1 cellular context compared by ENCODE assay signal in the genomic region with DNA sequence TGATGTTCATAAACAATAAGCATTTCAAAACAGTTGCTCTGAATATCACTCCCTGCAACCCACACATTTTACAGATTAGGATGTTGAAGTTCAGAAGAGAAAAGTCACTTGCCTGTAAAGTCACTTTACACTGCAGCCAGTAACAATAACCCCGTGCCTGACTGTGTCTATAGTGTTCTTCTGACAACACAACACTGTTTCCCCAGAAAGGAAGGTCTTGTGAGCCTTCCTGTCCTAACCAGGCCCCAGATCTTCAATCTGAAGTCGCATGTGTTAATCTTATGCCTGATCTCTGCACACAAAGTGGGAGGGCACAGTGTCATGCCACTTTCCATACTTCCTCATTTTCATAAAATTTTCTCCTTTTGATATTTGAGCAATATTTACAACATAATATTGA.
TF ChIP-seq lines count a peak whose summit lies in the region.

No MANE protein-coding gene starts in this region.

TF ChIP-seq in IMR-90, 13 proteins besides CTCF, POLR2A, EP300 and RAD21 (continued from another document):
- TF ChIP-seq, protein P1, sequence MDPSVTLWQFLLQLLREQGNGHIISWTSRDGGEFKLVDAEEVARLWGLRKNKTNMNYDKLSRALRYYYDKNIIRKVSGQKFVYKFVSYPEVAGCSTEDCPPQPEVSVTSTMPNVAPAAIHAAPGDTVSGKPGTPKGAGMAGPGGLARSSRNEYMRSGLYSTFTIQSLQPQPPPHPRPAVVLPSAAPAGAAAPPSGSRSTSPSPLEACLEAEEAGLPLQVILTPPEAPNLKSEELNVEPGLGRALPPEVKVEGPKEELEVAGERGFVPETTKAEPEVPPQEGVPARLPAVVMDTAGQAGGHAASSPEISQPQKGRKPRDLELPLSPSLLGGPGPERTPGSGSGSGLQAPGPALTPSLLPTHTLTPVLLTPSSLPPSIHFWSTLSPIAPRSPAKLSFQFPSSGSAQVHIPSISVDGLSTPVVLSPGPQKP (IDR thresholded peaks at IDR 0.05; ENCODE audit: borderline replicate concordance, low read depth, low read length), result no peak
- no peak for TF ChIP-seq SMC3 (IDR thresholded peaks at IDR 0.05; ENCODE audit: low read depth, low read length)
- TF ChIP-seq NFE2L2 (IDR thresholded peaks at IDR 0.05; ENCODE audit: low read depth, low read length), result no peak
- TF ChIP-seq MAZ (IDR thresholded peaks at IDR 0.05; ENCODE audit: borderline replicate concordance, low read depth, low read length), result no peak
- no peak for TF ChIP-seq BHLHE40 (IDR thresholded peaks at IDR 0.05; ENCODE audit: low read depth, low read length)
